11 cellular contexts compared by ENCODE assay signal in genomic region chr12:92543359-92543758, GRCh38.
DNase-seq lines count a peak whose midpoint lies in the region; ATAC-seq, FAIRE-seq and TF ChIP-seq lines count a peak whose summit lies in the region.
"Had no signal": no experiment of that assay in that cellular context is flagged by ENCODE, and none has a peak within 500 bp of the region (broad histone marks: within the 10 kb centered on the region; RNA-seq: fewer than 3 reads in every experiment).

No MANE protein-coding gene starts in this region.

- TF ChIP-seq RAD21 in HepG2 (CRISPR knock-in tag; IDR thresholded peaks at IDR 0.05): no peak

- H3K9me2 ChIP-seq in PC-9 (ENCODE audit: insufficient read depth): no peaks in the 10 kb centered on the region

- H3K27me3 ChIP-seq in heart left ventricle: no peaks in the 10 kb centered on the region
- no peaks in the 10 kb centered on the region for H3K27me3 ChIP-seq in PC-9 (ENCODE audit: insufficient read depth, low read depth)
- no peaks in the 10 kb centered on the region for H3K27me3 ChIP-seq in HepG2 (ENCODE audit: control insufficient read depth in 1 of 2, insufficient read depth in 2 of 2, low read length in 2 of 2)
- H3K27me3 ChIP-seq: brain microvascular endothelial cell had no signal

- FAIRE-seq in HepG2 (lab: Jason Lieb, UNC): no peak

- TF ChIP-seq CTCF in heart left ventricle (IDR thresholded peaks at IDR 0.05) (no peak), PC-9 (conservative IDR thresholded peaks at IDR 0.05) (no peak), HepG2 (CRISPR knock-in tag; IDR thresholded peaks at IDR 0.05) (no peak), type B pancreatic cell (conservative IDR thresholded peaks at IDR 0.05) (no peak)

- intact Hi-C loops in Right ventricle myocardium superior (cut with DNase I) (no loop called here), heart left ventricle (cut with DNase I) (no loop called here), PC-9 (cut with micrococcal nuclease; ENCODE audit: unreplicated experiment) (no loop called here), HepG2 (cut with micrococcal nuclease; ENCODE audit: unreplicated experiment) (no loop called here)

- H3K36me3 Mint-ChIP-seq in type B pancreatic cell: no peaks in the 10 kb centered on the region

- H3K4me2 ChIP-seq in PC-9: peak overlapping the region; percentile 61
- H3K4me2 ChIP-seq in HepG2 (ENCODE audit: low read depth, low read length): peak overlapping the region; percentile 13; the same call in 1 of the 2 replicates

- H3K4me3 Mint-ChIP-seq in type B pancreatic cell: peak overlapping the region; percentile 63
- H3K4me3 Mint-ChIP-seq: activated T-helper 1 cell treated with anti-CD3 and anti-CD28 coated beads, Interleukin-12 subunit alpha, Interleukin-12 subunit beta, Interleukin-2, Interleukin-4 antibody, amounts not matched to agents 30 ng/mL and 10 ng/mL and 1 ng/mL, durations not matched to agents 14 hours and 24 hours and 36 hours had no signal

- H4K20me1 ChIP-seq in PC-9 (ENCODE audit: insufficient read depth): no peaks in the 10 kb centered on the region
- no peaks in the 10 kb centered on the region for H4K20me1 ChIP-seq in HepG2 (ENCODE audit: insufficient read depth, low read length)

- H3K9me3 ChIP-seq in heart left ventricle (no peaks in the 10 kb centered on the region), PC-9 (ENCODE audit: insufficient read depth, low read depth) (0 out of 2 replicates have a peak, but pooled peaks cover 3% of the 10 kb centered on the region), HepG2 (ENCODE audit: low read length) (no peaks in the 10 kb centered on the region)

- H3K4me3 ChIP-seq in heart left ventricle (no peak overlapping the region), PC-9 (0 out of 2 replicates have a peak overlapping the region, but pooled peaks have one; percentile 15), HepG2 (replicated peaks in 1 of 3; ENCODE audit: insufficient read depth in 1 of 3, low read depth in 2 of 3, low read length in 3 of 3) (no peak overlapping the region)

- H3K27ac ChIP-seq in heart left ventricle (peak overlapping the region in 2 of 12 donors; percentile 0 to 53), PC-9 (peak overlapping the region; percentile 85), HepG2 (ENCODE audit: extremely low read length, insufficient read depth, low read length) (no peak overlapping the region)
- H3K27ac ChIP-seq: brain microvascular endothelial cell had no signal

- H3K79me2 ChIP-seq in PC-9 (ENCODE audit: low read depth) (no peaks in the 10 kb centered on the region), HepG2 (ENCODE audit: insufficient read depth, low read length) (no peaks in the 10 kb centered on the region)

- DNase-seq in Right ventricle myocardium superior (no peak), heart left ventricle (no peak), PC-9 (peak; percentile 43 to 92), HepG2 (ENCODE audit: low spot score) (peak; percentile 8), type B pancreatic cell (ENCODE audit: extremely low spot score, unreplicated experiment) (no peak), occipital lobe (lab: John Stamatoyannopoulos, UW) (no peak)
- no peak for DNase-seq in stimulated activated CD4-positive, alpha-beta T cell treated with anti-CD3 and anti-CD28 coated beads, Interleukin-4, amount 100 ng/mL, for 4 hours
- no peak for DNase-seq in activated CD8-positive, alpha-beta memory T cell treated with anti-CD3 and anti-CD28 coated beads, Interleukin-2, amount 50 U/mL, for 4 hours
- DNase-seq: brain microvascular endothelial cell, NCI-H1092 had no signal

- peak overlapping the region; percentile 84 for H3K27ac Mint-ChIP-seq in type B pancreatic cell
- H3K27ac Mint-ChIP-seq: activated T-helper 1 cell treated with anti-CD3 and anti-CD28 coated beads, Interleukin-12 subunit alpha, Interleukin-12 subunit beta, Interleukin-2, Interleukin-4 antibody, amounts not matched to agents 30 ng/mL and 10 ng/mL and 1 ng/mL, durations not matched to agents 14 hours and 24 hours and 36 hours had no signal

- peaks cover 3% of the 10 kb centered on the region for H3K27me3 Mint-ChIP-seq in type B pancreatic cell

- WGBS in heart left ventricle, 4 donors: 12 to 21% (median 17%) methylated on average over 1 of the region's 1 CpG
- WGBS in HepG2 (ENCODE audit: low lambda C conversion rate): 0% methylated on average over 1 of the region's 1 CpG

- CTCF ChIA-PET in PC-9 (lab: Charles Lee): no interaction called here
- CTCF ChIA-PET in HepG2 (lab: Yijun Ruan, JAX; ENCODE audit: low intra/inter-chr PET ratio, low total read pairs): no interaction called here

- no TSS peak for BruUV-seq in PC-9 (replicated peaks; lab: Mats Ljungman, UMichigan)
- no TSS peak for BruUV-seq in HepG2 (replicated peaks; lab: Mats Ljungman, UMichigan)

- no peak overlapping the region for H3K9ac ChIP-seq in HepG2 (ENCODE audit: insufficient read depth, low read depth, low read length)

- no peak for TF ChIP-seq EP300 in HepG2 (IDR thresholded peaks at IDR 0.05; ENCODE audit: low read depth in 2 of 2, low read length in 2 of 2)
- TF ChIP-seq EP300 in HepG2 (CRISPR knock-in tag; IDR thresholded peaks at IDR 0.05; ENCODE audit: borderline replicate concordance): no peak

- H3K36me3 ChIP-seq in heart left ventricle (no peaks in the 10 kb centered on the region), PC-9 (ENCODE audit: low read depth) (no peaks in the 10 kb centered on the region), HepG2 (replicated peaks in 1 of 2; ENCODE audit: control insufficient read depth in 1 of 2, insufficient read depth in 2 of 2, low read length in 2 of 2) (no peaks in the 10 kb centered on the region)
- H3K36me3 ChIP-seq: brain microvascular endothelial cell had no signal

- TF ChIP-seq POLR2A in heart left ventricle (IDR thresholded peaks at IDR 0.05): no peak
- TF ChIP-seq POLR2A in HepG2 (IDR thresholded peaks at IDR 0.05; ENCODE audit: insufficient read depth in 1 of 2, low read depth in 2 of 2, low read length in 2 of 2): no peak

- peaks cover 50% of the 10 kb centered on the region for H3K4me1 Mint-ChIP-seq in type B pancreatic cell (ENCODE audit: unreplicated experiment)

- H2AFZ ChIP-seq in PC-9 (no peak overlapping the region), HepG2 (ENCODE audit: low read length) (no peak overlapping the region)

- ATAC-seq in Right ventricle myocardium superior (ENCODE audit: poor library complexity) (peak; percentile 29), heart left ventricle (no peak), HepG2 (peak; percentile 59; the same call in 2 of the 3 replicates)

- in situ Hi-C loops in HepG2 (cut with HindIII; ENCODE audit: extremely low pct_ligation_motif_present, low pct_unique_long_range_greater_than_20kb): no loop called here

- peaks cover 23% of the 10 kb centered on the region for H3F3A ChIP-seq in PC-9 (ENCODE audit: insufficient read depth, low read depth)

- H3K4me1 ChIP-seq in heart left ventricle (peaks cover 3 to 51% (median 29%) of the 10 kb centered on the region in 12 donors), PC-9 (replicated peaks; ENCODE audit: insufficient read depth) (peaks cover 53% of the 10 kb centered on the region), HepG2 (ENCODE audit: insufficient read depth, low read length) (peaks cover 32% of the 10 kb centered on the region)

- POLR2A ChIA-PET in PC-9 (lab: Charles Lee; ENCODE audit: unreplicated experiment): interaction anchor here (0.6 kb wide), 1 partner anchor 1374 kb away, joined by 4 read pairs; no protein-coding TSS in a partner anchor
- POLR2A ChIA-PET in HepG2 (lab: Yijun Ruan, JAX): interaction anchor here (1.0 to 2.5 kb wide), 4 partner anchors 37 to 399 kb away, joined by 3 to 17 read pairs (median 6); partner anchors contain the start of gene BTG1

- H3K9me3 Mint-ChIP-seq in type B pancreatic cell: peaks cover 8% of the 10 kb centered on the region

TF ChIP-seq in HepG2, 621 proteins besides CTCF, POLR2A, EP300 and RAD21 (continues in another document):
- no peak for TF ChIP-seq SSRP1 (CRISPR knock-in tag; IDR thresholded peaks at IDR 0.05)
- TF ChIP-seq, protein P1, sequence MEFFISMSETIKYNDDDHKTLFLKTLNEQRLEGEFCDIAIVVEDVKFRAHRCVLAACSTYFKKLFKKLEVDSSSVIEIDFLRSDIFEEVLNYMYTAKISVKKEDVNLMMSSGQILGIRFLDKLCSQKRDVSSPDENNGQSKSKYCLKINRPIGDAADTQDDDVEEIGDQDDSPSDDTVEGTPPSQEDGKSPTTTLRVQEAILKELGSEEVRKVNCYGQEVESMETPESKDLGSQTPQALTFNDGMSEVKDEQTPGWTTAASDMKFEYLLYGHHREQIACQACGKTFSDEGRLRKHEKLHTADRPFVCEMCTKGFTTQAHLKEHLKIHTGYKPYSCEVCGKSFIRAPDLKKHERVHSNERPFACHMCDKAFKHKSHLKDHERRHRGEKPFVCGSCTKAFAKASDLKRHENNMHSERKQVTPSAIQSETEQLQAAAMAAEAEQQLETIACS (CRISPR knock-in tag; IDR thresholded peaks at IDR 0.05): no peak
- TF ChIP-seq FOXA3 (CRISPR knock-in tag; IDR thresholded peaks at IDR 0.05): peak; percentile 37; the same call in 1 of the 2 replicates
- TF ChIP-seq ZNF678 (CRISPR knock-in tag; IDR thresholded peaks at IDR 0.05): no peak
- no peak for TF ChIP-seq KLF15 (CRISPR knock-in tag; IDR thresholded peaks at IDR 0.05; ENCODE audit: borderline replicate concordance)
- TF ChIP-seq ZNF281 (CRISPR knock-in tag; IDR thresholded peaks at IDR 0.05; ENCODE audit: borderline replicate concordance): peak; percentile 51; the same call in 1 of the 2 replicates

Comparison
In these comparisons a context has a peak if more than half of its experiments do, and no peak if none do; other contexts are left out.
1. ATAC-seq: peak in Right ventricle myocardium superior (single experiment) and HepG2 (single experiment); none in heart left ventricle (0 of 4).
2. DNase-seq: peak in PC-9 (2 of 2) and HepG2 (single experiment); none in Right ventricle myocardium superior (single experiment), heart left ventricle (0 of 5), type B pancreatic cell (single experiment), stimulated activated CD4-positive, alpha-beta T cell treated with anti-CD3 and anti-CD28 coated beads, Interleukin-4, amount 100 ng/mL, for 4 hours (0 of 2), occipital lobe (single experiment) and activated CD8-positive, alpha-beta memory T cell treated with anti-CD3 and anti-CD28 coated beads, Interleukin-2, amount 50 U/mL, for 4 hours (single experiment).